In genomic region chr3:105367406-105368213, GRCh38 we compare ENCODE assay signal across 8 cellular contexts. TPM values are rescaled to one million over a fixed set of nuclear protein-coding genes. Genes with fewer than 3 reads are reported as not detected.
DNase-seq lines count a peak whose midpoint lies in the region; ATAC-seq and TF ChIP-seq lines count a peak whose summit lies in the region.

No MANE protein-coding gene starts in this region.

- H3K4me1 Mint-ChIP-seq in Caco-2 (ENCODE audit: low read depth, unreplicated experiment), result peaks cover 21% of the 10 kb centered on the region
- peaks cover 45% of the 10 kb centered on the region for H3K4me1 Mint-ChIP-seq in activated naive CD4-positive, alpha-beta T cell treated with anti-CD3 and anti-CD28 coated beads, Interleukin-2, amount 10 ng/mL, durations not matched to agents 7 days and 5 days
- peaks cover 15% of the 10 kb centered on the region for H3K4me1 Mint-ChIP-seq in glutamatergic neuron (ENCODE audit: low read depth, unreplicated experiment)

- ATAC-seq in GM19463 (IDR thresholded peaks at IDR 0.05; ENCODE audit: unreplicated experiment), result peak; percentile 26

- BruUV-seq in Caco-2 (replicated peaks; lab: Mats Ljungman, UMichigan), result no TSS peak

- H3K4me1 ChIP-seq in Caco-2, result 0 out of 2 replicates have a peak, but pooled peaks cover 4% of the 10 kb centered on the region
- H3K4me1 ChIP-seq in tibial nerve, result peaks cover 0 to 21% (median 6%) of the 10 kb centered on the region in 4 donors

- H3K36me3 Mint-ChIP-seq in Caco-2 (ENCODE audit: insufficient read depth, unreplicated experiment) (no peaks in the 10 kb centered on the region), glutamatergic neuron (ENCODE audit: unreplicated experiment) (no peaks in the 10 kb centered on the region)
- H3K36me3 Mint-ChIP-seq in activated naive CD4-positive, alpha-beta T cell treated with anti-CD3 and anti-CD28 coated beads, Interleukin-2, amount 10 ng/mL, durations not matched to agents 7 days and 5 days, result no peaks in the 10 kb centered on the region

- H3K27me3 ChIP-seq in Caco-2 (replicated peaks; ENCODE audit: control insufficient read depth, insufficient read depth, low read length) (peaks cover 4% of the 10 kb centered on the region; the same call in 1 of the 2 replicates), tibial nerve (no peaks in the 10 kb centered on the region)

- in situ Hi-C loops in SK-MEL-5 (cut with HindIII; ENCODE audit: low pct_unique_long_range_greater_than_20kb, low sequenced_read_pairs), result no loop called here

- H3K36me3 ChIP-seq in Caco-2 (ENCODE audit: control insufficient read depth, insufficient read depth, low read length), result no peaks in the 10 kb centered on the region
- H3K36me3 ChIP-seq in tibial nerve, result no peaks in the 10 kb centered on the region

- H3K27ac Mint-ChIP-seq in Caco-2 (ENCODE audit: unreplicated experiment), result no peak overlapping the region
- H3K27ac Mint-ChIP-seq in activated naive CD4-positive, alpha-beta T cell treated with anti-CD3 and anti-CD28 coated beads, Interleukin-2, amount 10 ng/mL, durations not matched to agents 7 days and 5 days, result peak overlapping the region; percentile 95
- peak overlapping the region; percentile 86 for H3K27ac Mint-ChIP-seq in glutamatergic neuron (ENCODE audit: unreplicated experiment)

- intact Hi-C loops in Caco-2 (cut with micrococcal nuclease; ENCODE audit: unreplicated experiment), result loop anchor here (5.0 to 10.0 kb wide), 4 partner anchors 75 to 743 kb away; no protein-coding TSS in a partner anchor

- WGBS in tibial nerve, 2 donors, result 1 to 2% methylated on average over 24 to 34 of the region's 37 CpGs

- TF ChIP-seq CTCF in Caco-2 (IDR thresholded peaks at IDR 0.05; ENCODE audit: insufficient read depth in 1 of 2, low read depth in 1 of 2, low read length in 1 of 2, severe bottlenecking in 1 of 2, unreplicated experiment in 1 of 2) (no peak), glutamatergic neuron (IDR thresholded peaks at IDR 0.05; ENCODE audit: partially characterized antibody, unreplicated experiment) (no peak), tibial nerve (IDR thresholded peaks at IDR 0.05) (peak in 1 of 5 experiments; percentile 7)

- H3K27ac ChIP-seq in tibial nerve, result peak overlapping the region; percentile 75 to 92 (median 87)

- CTCF ChIA-PET in Caco-2 (lab: Charles Lee), result no interaction called here
- CTCF ChIA-PET in activated naive CD4-positive, alpha-beta T cell treated with anti-CD3 and anti-CD28 coated beads, Interleukin-2, amount 10 ng/mL, durations not matched to agents 7 days and 5 days (lab: Charles Lee), result interaction anchor here (0.6 to 1.5 kb wide), 4 partner anchors 24 to 801 kb away, joined by 3 to 4 read pairs (median 3); no protein-coding TSS in a partner anchor

- no peak for TF ChIP-seq POLR2A in tibial nerve (IDR thresholded peaks at IDR 0.05)

- H3K4me3 Mint-ChIP-seq in Caco-2 (ENCODE audit: unreplicated experiment) (peak overlapping the region; percentile 73), glutamatergic neuron (ENCODE audit: unreplicated experiment) (peak overlapping the region; percentile 97)
- peak overlapping the region; percentile 83 for H3K4me3 Mint-ChIP-seq in activated naive CD4-positive, alpha-beta T cell treated with anti-CD3 and anti-CD28 coated beads, Interleukin-2, amount 10 ng/mL, durations not matched to agents 7 days and 5 days

- H3K4me3 ChIP-seq in Caco-2 (ENCODE audit: low read depth, low read length), result peak overlapping the region; percentile 43
- H3K4me3 ChIP-seq in tibial nerve, result peak overlapping the region; percentile 69 to 83 (median 72)

- POLR2A ChIA-PET in Caco-2 (lab: Charles Lee), result no interaction called here

- H3K9me3 ChIP-seq in Caco-2 (no peaks in the 10 kb centered on the region), tibial nerve (no peaks in the 10 kb centered on the region)

- DNase-seq in Caco-2 (peak; percentile 6 to 36), HT1080 (ENCODE audit: low read depth) (peak; percentile 76), SK-MEL-5 (ENCODE audit: low read depth, low spot score) (peak; percentile 14), glutamatergic neuron (peak; percentile 46), occipital lobe (lab: John Stamatoyannopoulos, UW) (peak; percentile 42), tibial nerve (ENCODE audit: low spot score in 2 of 2) (peak; percentile 38)
- peak; percentile 73 for DNase-seq in activated naive CD4-positive, alpha-beta T cell treated with anti-CD3 and anti-CD28 coated beads, Interleukin-2, amount 10 ng/mL, durations not matched to agents 7 days and 5 days

- H3K27me3 Mint-ChIP-seq in Caco-2 (ENCODE audit: insufficient read depth, unreplicated experiment) (peaks cover 25% of the 10 kb centered on the region), glutamatergic neuron (ENCODE audit: unreplicated experiment) (peaks cover 16% of the 10 kb centered on the region)
- peaks cover 20% of the 10 kb centered on the region for H3K27me3 Mint-ChIP-seq in activated naive CD4-positive, alpha-beta T cell treated with anti-CD3 and anti-CD28 coated beads, Interleukin-2, amount 10 ng/mL, durations not matched to agents 7 days and 5 days

- TF ChIP-seq EP300 in tibial nerve (IDR thresholded peaks at IDR 0.05), result no peak

- H3K9me3 Mint-ChIP-seq in Caco-2 (ENCODE audit: unreplicated experiment), result no peaks in the 10 kb centered on the region
- no peaks in the 10 kb centered on the region for H3K9me3 Mint-ChIP-seq in activated naive CD4-positive, alpha-beta T cell treated with anti-CD3 and anti-CD28 coated beads, Interleukin-2, amount 10 ng/mL, durations not matched to agents 7 days and 5 days
- peaks cover 23% of the 10 kb centered on the region for H3K9me3 Mint-ChIP-seq in glutamatergic neuron (ENCODE audit: unreplicated experiment)

RNA-seq across cellular contexts. Expression of gene ALCAM, which starts 0.9 kb away (rescaled TPM):
- total RNA-seq in Caco-2 (2022), result 0.41 and 0.46 TPM in 2 replicates
- total RNA-seq in HT1080 (2014; rRNA removed; shearing (Covaris generic)), result 127 and 136 TPM in 2 replicates
- 79.9 and 102 TPM in 2 replicates for polyA plus RNA-seq in HT1080 (2015; cell fraction: cytosol; rRNA removed)
- polyA plus RNA-seq in HT1080 (2015; cell fraction: nucleus; rRNA removed), result 246 and 259 TPM in 2 replicates
- total RNA-seq in SK-MEL-5 (2014; rRNA removed; shearing (Covaris generic)), result 24.2 and 24.8 TPM in 2 replicates
- 13.0 and 19.3 TPM in 2 replicates for polyA plus RNA-seq in SK-MEL-5 (2015; cell fraction: cytosol; rRNA removed)
- 15.4 and 18.1 TPM in 2 replicates for polyA plus RNA-seq in SK-MEL-5 (2015; cell fraction: nucleus; rRNA removed)
- 115 TPM for total RNA-seq in glutamatergic neuron (ENCODE audit: unreplicated experiment)
- 119 TPM for total RNA-seq in occipital lobe
- 10 to 100 TPM; 23.9 to 45.2 (median 40.5) TPM for total RNA-seq in tibial nerve

Comparison
In these comparisons a context has a peak if more than half of its experiments do, and no peak if none do; other contexts are left out.
1. Peak in every context shown above with its lines: DNase-seq, ATAC-seq, H3K4me3 ChIP-seq and H3K27ac ChIP-seq.
2. DNase-seq: peak in every context shown above with its lines; median percentile 76 in HT1080; 73 in activated naive CD4-positive, alpha-beta T cell treated with anti-CD3 and anti-CD28 coated beads, Interleukin-2, amount 10 ng/mL, durations not matched to agents 7 days and 5 days; 46 in glutamatergic neuron; 42 in occipital lobe; 38 in tibial nerve; 21 in Caco-2; 14 in SK-MEL-5.
3. RNA of gene ALCAM, which starts 0.9 kb away (total RNA-seq): 127 to 136 TPM in HT1080, 119 TPM in occipital lobe (single experiment), 115 TPM in glutamatergic neuron (single experiment), 23.9 to 45.2 TPM in tibial nerve and 24.2 to 24.8 TPM in SK-MEL-5; 0.41 to 0.46 TPM in Caco-2; every median in the first group is over 10 times any median in the second.